Comparison of ENCODE assay signal across 21 cellular contexts in genomic region chr11:69040051-69040450, GRCh38. TPM values are rescaled to one million over a fixed set of nuclear protein-coding genes. Genes with fewer than 3 reads are reported as not detected.
DNase-seq lines count a peak whose midpoint lies in the region; ATAC-seq, FAIRE-seq and TF ChIP-seq lines count a peak whose summit lies in the region.
"Had no signal": no experiment of that assay in that cellular context is flagged by ENCODE, and none has a peak within 500 bp of the region (broad histone marks: within the 10 kb centered on the region; RNA-seq: fewer than 3 reads in every experiment).

No MANE protein-coding gene starts in this region.

- no peak for TF ChIP-seq CTCF in HepG2 (CRISPR knock-in tag; IDR thresholded peaks at IDR 0.05)
- no peak for TF ChIP-seq CTCF in right lobe of liver (IDR thresholded peaks at IDR 0.05)
- TF ChIP-seq CTCF in fibroblast of lung (conservative IDR thresholded peaks at IDR 0.05 in 1 of 2, IDR thresholded peaks at IDR 0.05 in 1 of 2; ENCODE audit: low read depth in 1 of 2, low read length in 2 of 2) = no peak
- TF ChIP-seq CTCF in vagina (IDR thresholded peaks at IDR 0.05) = no peak

- in situ Hi-C loops in HepG2 (cut with HindIII; ENCODE audit: extremely low pct_ligation_motif_present, low pct_unique_long_range_greater_than_20kb) = no loop called here

- TF ChIP-seq EP300 in HepG2 (IDR thresholded peaks at IDR 0.05; ENCODE audit: low read depth in 2 of 2, low read length in 2 of 2) (no peak), HepG2 (CRISPR knock-in tag; IDR thresholded peaks at IDR 0.05; ENCODE audit: borderline replicate concordance) (no peak)

- H3K79me2 ChIP-seq in HepG2 (ENCODE audit: insufficient read depth, low read length) = no peaks in the 10 kb centered on the region
- no peaks in the 10 kb centered on the region for H3K79me2 ChIP-seq in fibroblast of lung (ENCODE audit: control insufficient read depth, insufficient read depth, low read length)

- DNase-seq in HepG2 (ENCODE audit: low spot score) (no peak), right lobe of liver (no peak), fibroblast of lung (ENCODE audit: low read depth in 2 of 2) (no peak), vagina (ENCODE audit: extremely low spot score in 2 of 2) (no peak), SW 1271 (lab: John Stamatoyannopoulos, UW) (no peak), NCI-H526 (lab: John Stamatoyannopoulos, UW) (no peak), ureter (ENCODE audit: low spot score) (no peak)
- DNase-seq: C1 segment of cervical spinal cord, MM.1S, NCI-H1092, NCI-H1436 treated with DMSO at 0.1 percent for 48 hours, NCI-H2029 treated with DMSO at 0.1 percent for 48 hours, NCI-H2171 treated with DMSO at 0.1 percent for 48 hours, NCI-H446 had no signal

- no peak for FAIRE-seq in HepG2 (lab: Jason Lieb, UNC)
- FAIRE-seq: A204.1, H54 had no signal

- H3K9ac ChIP-seq in HepG2 (ENCODE audit: insufficient read depth, low read depth, low read length) (no peak overlapping the region), HUES48 (ENCODE audit: low read depth, low read length) (no peak overlapping the region), fibroblast of lung (ENCODE audit: insufficient read depth, low read length) (no peak overlapping the region)

- BruUV-seq in HepG2 (replicated peaks; lab: Mats Ljungman, UMichigan) = no TSS peak

- CTCF ChIA-PET in HepG2 (lab: Yijun Ruan, JAX; ENCODE audit: low intra/inter-chr PET ratio, low total read pairs) = no interaction called here

- ATAC-seq in HepG2 (no peak), right lobe of liver (no peak)
- ATAC-seq: Panc1 had no signal

- H3K4me1 ChIP-seq in HepG2 (ENCODE audit: insufficient read depth, low read length) = peaks cover 7% of the 10 kb centered on the region; the same call in 1 of the 2 replicates
- no peaks in the 10 kb centered on the region for H3K4me1 ChIP-seq in right lobe of liver
- H3K4me1 ChIP-seq in HUES48 (ENCODE audit: control insufficient read depth, insufficient read depth, low read length) = peaks cover 22% of the 10 kb centered on the region
- peaks cover 29% of the 10 kb centered on the region for H3K4me1 ChIP-seq in fibroblast of lung (ENCODE audit: control insufficient read depth, extremely low read depth, insufficient read depth, low read length)
- H3K4me1 ChIP-seq in vagina = peaks cover 49% of the 10 kb centered on the region

- H3K9me3 ChIP-seq in HepG2 (ENCODE audit: low read length) (no peaks in the 10 kb centered on the region), right lobe of liver (no peaks in the 10 kb centered on the region), HUES48 (ENCODE audit: control insufficient read depth, insufficient read depth, low read length) (no peaks in the 10 kb centered on the region), fibroblast of lung (ENCODE audit: control insufficient read depth, insufficient read depth, low read depth, low read length) (no peaks in the 10 kb centered on the region), vagina (no peaks in the 10 kb centered on the region)

- H3K4me2 ChIP-seq in HepG2 (ENCODE audit: low read depth, low read length) (no peak overlapping the region), fibroblast of lung (ENCODE audit: extremely low read depth, insufficient read depth, low read length) (no peak overlapping the region)

- H3K4me3 ChIP-seq in HepG2 (replicated peaks in 1 of 3; ENCODE audit: insufficient read depth in 1 of 3, low read depth in 2 of 3, low read length in 3 of 3) (no peak overlapping the region), right lobe of liver (no peak overlapping the region), HUES48 (ENCODE audit: low read depth, low read length) (no peak overlapping the region), fibroblast of lung (replicated peaks in 1 of 4; ENCODE audit: control extremely low read depth in 1 of 4, insufficient read depth in 1 of 4, low read depth in 3 of 4, low read length in 4 of 4) (no peak overlapping the region), vagina (no peak overlapping the region)

- no peak overlapping the region for H3K27ac ChIP-seq in HepG2 (ENCODE audit: extremely low read length, insufficient read depth, low read length)
- no peak overlapping the region for H3K27ac ChIP-seq in right lobe of liver
- peak overlapping the region; percentile 76 for H3K27ac ChIP-seq in HUES48 (ENCODE audit: low read depth, low read length)
- H3K27ac ChIP-seq in fibroblast of lung (ENCODE audit: insufficient read depth, low read length) = peak overlapping the region; percentile 58
- peak overlapping the region; percentile 84 for H3K27ac ChIP-seq in vagina

- no peaks in the 10 kb centered on the region for H3K36me3 ChIP-seq in HepG2 (replicated peaks in 1 of 2; ENCODE audit: control insufficient read depth in 1 of 2, insufficient read depth in 2 of 2, low read length in 2 of 2)
- no peaks in the 10 kb centered on the region for H3K36me3 ChIP-seq in right lobe of liver
- no peaks in the 10 kb centered on the region for H3K36me3 ChIP-seq in HUES48 (ENCODE audit: control insufficient read depth, insufficient read depth, low read length)
- H3K36me3 ChIP-seq in fibroblast of lung (ENCODE audit: control insufficient read depth, insufficient read depth, low read length) = no peaks in the 10 kb centered on the region
- no peaks in the 10 kb centered on the region for H3K36me3 ChIP-seq in vagina

- intact Hi-C loops in HepG2 (cut with micrococcal nuclease; ENCODE audit: unreplicated experiment) (no loop called here), right lobe of liver (cut with DNase I) (no loop called here), vagina (cut with DNase I) (no loop called here)

- no peak overlapping the region for H2AFZ ChIP-seq in HepG2 (ENCODE audit: low read length)
- H2AFZ ChIP-seq in fibroblast of lung (ENCODE audit: low read length) = no peak overlapping the region

- POLR2A ChIA-PET in HepG2 (lab: Yijun Ruan, JAX) = no interaction called here

- no peak for TF ChIP-seq RAD21 in HepG2 (CRISPR knock-in tag; IDR thresholded peaks at IDR 0.05)

- 22% methylated on average over 4 of the region's 6 CpGs for WGBS in HepG2 (ENCODE audit: low lambda C conversion rate)
- WGBS in right lobe of liver (ENCODE audit: insufficient coverage, low coverage, low lambda C conversion rate, missing lambda C conversion rate) = 92% methylated on average over 6 of the region's 6 CpGs

- TF ChIP-seq POLR2A in HepG2 (IDR thresholded peaks at IDR 0.05; ENCODE audit: insufficient read depth in 1 of 2, low read depth in 2 of 2, low read length in 2 of 2) (no peak), right lobe of liver (IDR thresholded peaks at IDR 0.05) (no peak), vagina (IDR thresholded peaks at IDR 0.05) (no peak)

- H4K20me1 ChIP-seq in HepG2 (ENCODE audit: insufficient read depth, low read length) (no peaks in the 10 kb centered on the region), fibroblast of lung (ENCODE audit: control insufficient read depth, extremely low read depth, insufficient read depth, low read length) (no peaks in the 10 kb centered on the region)

- H3K27me3 ChIP-seq in HepG2 (ENCODE audit: control insufficient read depth in 1 of 2, insufficient read depth in 2 of 2, low read length in 2 of 2) (peaks cover 1 to 7% of the 10 kb centered on the region in 2 experiments; a peak in 1 of 5 replicates), right lobe of liver (no peaks in the 10 kb centered on the region), HUES48 (ENCODE audit: control insufficient read depth, insufficient read depth, low read length) (no peaks in the 10 kb centered on the region), fibroblast of lung (ENCODE audit: control insufficient read depth, insufficient read depth, low read length) (no peaks in the 10 kb centered on the region), vagina (no peaks in the 10 kb centered on the region)

RNA-seq across cellular contexts. Expression of gene TPCN2, which starts 8.7 kb away (rescaled TPM):
- 2.0 and 5.9 TPM in 2 replicates for total RNA-seq in HepG2 (2016; rRNA removed; fragmentation: Illumina TruSeq; extraction: Trizol)
- total RNA-seq in HepG2 (2016; cell fraction: cytosol; rRNA removed; fragmentation: Illumina TruSeq; extraction: Trizol; ENCODE audit: low read depth) = 3.5 and 4.3 TPM in 2 replicates
- total RNA-seq in HepG2 (2016; cell fraction: insoluble cytoplasmic fraction; rRNA removed; fragmentation: Illumina TruSeq; extraction: Trizol) = 1.8 and 5.7 TPM in 2 replicates
- 2.4 and 2.5 TPM in 2 replicates for total RNA-seq in HepG2 (2016; cell fraction: membrane; rRNA removed; fragmentation: Illumina TruSeq; extraction: Trizol)
- total RNA-seq in HepG2 (2016; cell fraction: nucleus; rRNA removed; fragmentation: Illumina TruSeq; extraction: Trizol) = 7.8 and 11.5 TPM in 2 replicates
- polyA plus RNA-seq in HepG2 (2011; rRNA removed) = 5.6 and 6.9 TPM in 2 replicates
- polyA plus RNA-seq in HepG2 (2011; cell fraction: cytosol; rRNA removed) = 3.3 and 3.5 TPM in 2 replicates
- 37.2 and 42.8 TPM in 2 replicates for polyA plus RNA-seq in HepG2 (2011; cell fraction: nucleus; rRNA removed)
- polyA plus RNA-seq in HepG2 (2012) = 4.5 and 4.7 TPM in 2 replicates
- polyA plus RNA-seq in HepG2 (2016; cell fraction: cytosol; fragmentation: Illumina TruSeq; extraction: Trizol; ENCODE audit: low read depth) = 0.52 and 0.74 TPM in 2 replicates
- polyA plus RNA-seq in HepG2 (2016; cell fraction: insoluble cytoplasmic fraction; fragmentation: Illumina TruSeq; extraction: Trizol; ENCODE audit: low read depth) = 1.7 and 2.1 TPM in 2 replicates
- 1.3 TPM in 2 replicates for polyA plus RNA-seq in HepG2 (2016; cell fraction: membrane; fragmentation: Illumina TruSeq; extraction: Trizol; ENCODE audit: low read depth)
- polyA plus RNA-seq in HepG2 (2016; cell fraction: nucleus; fragmentation: Illumina TruSeq; extraction: Trizol; ENCODE audit: insufficient read depth, low read depth) = 17.8 and 19.4 TPM in 2 replicates
- polyA minus RNA-seq in HepG2 (2011; rRNA and poly(A)+ RNA removed; ENCODE audit: low replicate concordance) = 10.3 and 20.2 TPM in 2 replicates
- 1.6 TPM in 2 replicates for polyA minus RNA-seq in HepG2 (2011; cell fraction: cytosol; rRNA and poly(A)+ RNA removed)
- polyA minus RNA-seq in HepG2 (2011; cell fraction: nucleus; rRNA and poly(A)+ RNA removed) = 14.9 and 16.5 TPM in 2 replicates
- 10 to 100 TPM; 10.7 to 27.2 (median 15.6) TPM for total RNA-seq in right lobe of liver
- 8.7 and 11.7 TPM in 2 replicates for total RNA-seq in fibroblast of lung
- polyA plus RNA-seq in fibroblast of lung = 7.7 and 9.7 TPM in 2 replicates
- polyA plus RNA-seq in fibroblast of lung (2012) = 7.1 and 9.9 TPM in 2 replicates
- 24.2 and 31.8 TPM in 2 replicates for polyA minus RNA-seq in fibroblast of lung (ENCODE audit: low replicate concordance)
- total RNA-seq in vagina = 21.1 TPM
- total RNA-seq in ureter = 27.9 TPM

RNA-seq across cellular contexts. Expression of gene MRGPRF, which starts 27.0 kb away (rescaled TPM):
- total RNA-seq in HepG2 (2016; rRNA removed; fragmentation: Illumina TruSeq; extraction: Trizol) (not detected in 2 replicates), right lobe of liver (1 to 10 TPM; 1.6 to 3.4 (median 2.0) TPM), fibroblast of lung (63.9 and 84.2 TPM in 2 replicates), vagina (84.5 TPM), ureter (75.2 TPM)
- total RNA-seq in HepG2 (2016; cell fraction: cytosol; rRNA removed; fragmentation: Illumina TruSeq; extraction: Trizol; ENCODE audit: low read depth) = not detected in 2 replicates
- total RNA-seq in HepG2 (2016; cell fraction: insoluble cytoplasmic fraction; rRNA removed; fragmentation: Illumina TruSeq; extraction: Trizol) = not detected in 2 replicates
- total RNA-seq in HepG2 (2016; cell fraction: membrane; rRNA removed; fragmentation: Illumina TruSeq; extraction: Trizol) = not detected in 2 replicates
- not detected in 2 replicates for total RNA-seq in HepG2 (2016; cell fraction: nucleus; rRNA removed; fragmentation: Illumina TruSeq; extraction: Trizol)
- polyA plus RNA-seq in HepG2 (2011; rRNA removed) (not detected in 2 replicates), fibroblast of lung (47.5 and 88.1 TPM in 2 replicates)
- not detected in 2 replicates for polyA plus RNA-seq in HepG2 (2011; cell fraction: cytosol; rRNA removed)
- polyA plus RNA-seq in HepG2 (2011; cell fraction: nucleus; rRNA removed) = not detected in 2 replicates
- polyA plus RNA-seq in HepG2 (2012) = not detected in 2 replicates
- not detected in 2 replicates for polyA plus RNA-seq in HepG2 (2016; cell fraction: cytosol; fragmentation: Illumina TruSeq; extraction: Trizol; ENCODE audit: low read depth)
- not detected in 2 replicates for polyA plus RNA-seq in HepG2 (2016; cell fraction: insoluble cytoplasmic fraction; fragmentation: Illumina TruSeq; extraction: Trizol; ENCODE audit: low read depth)
- polyA plus RNA-seq in HepG2 (2016; cell fraction: membrane; fragmentation: Illumina TruSeq; extraction: Trizol; ENCODE audit: low read depth) = not detected in 2 replicates
- not detected in 2 replicates for polyA plus RNA-seq in HepG2 (2016; cell fraction: nucleus; fragmentation: Illumina TruSeq; extraction: Trizol; ENCODE audit: insufficient read depth, low read depth)
- 1.1 TPM in 1 of 2 replicates, not detected in the other for polyA minus RNA-seq in HepG2 (2011; rRNA and poly(A)+ RNA removed; ENCODE audit: low replicate concordance)
- not detected in 2 replicates for polyA minus RNA-seq in HepG2 (2011; cell fraction: cytosol; rRNA and poly(A)+ RNA removed)
- not detected in 2 replicates for polyA minus RNA-seq in HepG2 (2011; cell fraction: nucleus; rRNA and poly(A)+ RNA removed)
- polyA plus RNA-seq in fibroblast of lung (2012) = 87.8 and 142 TPM in 2 replicates
- polyA minus RNA-seq in fibroblast of lung (ENCODE audit: low replicate concordance) = 84.7 and 165 TPM in 2 replicates
- total RNA-seq: G401 had no signal

RNA-seq across cellular contexts. Expression of gene MRGPRD, which starts 59.3 kb away (rescaled TPM):
- total RNA-seq in HepG2 (2016; rRNA removed; fragmentation: Illumina TruSeq; extraction: Trizol) = not detected in 2 replicates
- total RNA-seq in HepG2 (2016; cell fraction: cytosol; rRNA removed; fragmentation: Illumina TruSeq; extraction: Trizol; ENCODE audit: low read depth) = not detected in 2 replicates
- total RNA-seq in HepG2 (2016; cell fraction: insoluble cytoplasmic fraction; rRNA removed; fragmentation: Illumina TruSeq; extraction: Trizol) = not detected in 2 replicates
- not detected in 2 replicates for total RNA-seq in HepG2 (2016; cell fraction: membrane; rRNA removed; fragmentation: Illumina TruSeq; extraction: Trizol)
- total RNA-seq in HepG2 (2016; cell fraction: nucleus; rRNA removed; fragmentation: Illumina TruSeq; extraction: Trizol) = not detected in 2 replicates
- not detected in 2 replicates for polyA plus RNA-seq in HepG2 (2011; rRNA removed)
- not detected in 2 replicates for polyA plus RNA-seq in HepG2 (2011; cell fraction: cytosol; rRNA removed)
- not detected in 2 replicates for polyA plus RNA-seq in HepG2 (2011; cell fraction: nucleus; rRNA removed)
- not detected in 2 replicates for polyA plus RNA-seq in HepG2 (2012)
- polyA plus RNA-seq in HepG2 (2016; cell fraction: cytosol; fragmentation: Illumina TruSeq; extraction: Trizol; ENCODE audit: low read depth) = not detected in 2 replicates
- polyA plus RNA-seq in HepG2 (2016; cell fraction: insoluble cytoplasmic fraction; fragmentation: Illumina TruSeq; extraction: Trizol; ENCODE audit: low read depth) = not detected in 2 replicates
- not detected in 2 replicates for polyA plus RNA-seq in HepG2 (2016; cell fraction: membrane; fragmentation: Illumina TruSeq; extraction: Trizol; ENCODE audit: low read depth)
- polyA plus RNA-seq in HepG2 (2016; cell fraction: nucleus; fragmentation: Illumina TruSeq; extraction: Trizol; ENCODE audit: insufficient read depth, low read depth) = not detected in 2 replicates
- not detected in 2 replicates for polyA minus RNA-seq in HepG2 (2011; rRNA and poly(A)+ RNA removed; ENCODE audit: low replicate concordance)
- polyA minus RNA-seq in HepG2 (2011; cell fraction: cytosol; rRNA and poly(A)+ RNA removed) = not detected in 2 replicates
- polyA minus RNA-seq in HepG2 (2011; cell fraction: nucleus; rRNA and poly(A)+ RNA removed) = not detected in 2 replicates
- not detected for total RNA-seq in right lobe of liver
- total RNA-seq in fibroblast of lung = not detected in 2 replicates
- not detected in 2 replicates for polyA plus RNA-seq in fibroblast of lung
- polyA plus RNA-seq in fibroblast of lung (2012) = not detected in 2 replicates
- 2.3 TPM in 1 of 2 replicates, not detected in the other for polyA minus RNA-seq in fibroblast of lung (ENCODE audit: low replicate concordance)
- not detected for total RNA-seq in vagina
- total RNA-seq in ureter = not detected
- total RNA-seq: G401, HT-29, LHCN-M2 had no signal

Comparison
In these comparisons a context has a peak if more than half of its experiments do, and no peak if none do; other contexts are left out.
1. H3K27ac ChIP-seq: peak in HUES48 (single experiment), fibroblast of lung (single experiment) and vagina (single experiment); none in HepG2 (single experiment) and right lobe of liver (0 of 3).
2. RNA of gene MRGPRF, which starts 27.0 kb away (total RNA-seq): 84.5 TPM in vagina (single experiment), 63.9 to 84.2 TPM in fibroblast of lung and 75.2 TPM in ureter (single experiment); 1.6 to 3.4 TPM in right lobe of liver and not detected in HepG2; every median in the first group is over 10 times any median in the second.